Comparison of ENCODE assay signal across 8 cellular contexts in the genomic region with DNA sequence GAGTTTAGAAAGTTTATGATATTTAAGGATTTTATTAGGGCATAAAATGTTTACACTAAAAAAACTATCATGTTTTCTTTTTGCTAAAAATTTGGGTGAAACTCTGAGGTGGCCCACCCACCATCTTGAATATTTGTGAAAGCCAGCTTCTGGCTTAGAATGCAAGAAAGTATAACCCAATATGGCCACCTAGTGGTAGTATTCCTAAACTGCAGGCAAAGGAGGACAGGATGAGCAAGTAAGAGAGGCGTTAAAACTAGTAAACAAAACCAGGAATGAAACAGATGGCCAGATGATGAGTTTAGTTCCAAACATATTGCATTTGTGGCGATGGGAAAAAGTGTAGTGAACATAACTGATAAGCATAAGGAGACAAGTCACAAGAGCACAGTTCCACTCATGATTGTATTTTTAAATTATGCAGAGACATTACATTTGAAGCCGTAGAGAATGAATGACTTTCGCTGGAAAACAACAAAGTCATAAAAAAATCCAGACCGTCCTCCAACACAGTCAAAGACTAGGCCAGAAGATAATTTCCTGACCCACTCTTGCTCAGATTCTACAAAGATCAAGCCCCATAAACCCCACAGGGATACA.
DNase-seq lines count a peak whose midpoint lies in the region; ATAC-seq lines count a peak whose summit lies in the region.

No MANE protein-coding gene starts in this region.

- H3K4me1 Mint-ChIP-seq in stimulated activated naive CD8-positive, alpha-beta T cell treated with anti-CD3 and anti-CD28 coated beads, Interleukin-15, amount 100 ng/mL, for 72 hours: no peaks in the 10 kb centered on the region

- no peaks in the 10 kb centered on the region for H3K27me3 Mint-ChIP-seq in stimulated activated naive CD8-positive, alpha-beta T cell treated with anti-CD3 and anti-CD28 coated beads, Interleukin-15, amount 100 ng/mL, for 72 hours

- H3K9me3 ChIP-seq in SJCRH30 (replicated peaks): 0 out of 2 replicates have a peak, but pooled peaks cover 5% of the 10 kb centered on the region

- no peak overlapping the region for H3K4me3 ChIP-seq in SJCRH30

- H3K27ac ChIP-seq in SJCRH30: no peak overlapping the region

- H3K27ac Mint-ChIP-seq in stimulated activated naive CD8-positive, alpha-beta T cell treated with anti-CD3 and anti-CD28 coated beads, Interleukin-15, amount 100 ng/mL, for 72 hours: no peak overlapping the region

- H3K9me3 Mint-ChIP-seq in stimulated activated naive CD8-positive, alpha-beta T cell treated with anti-CD3 and anti-CD28 coated beads, Interleukin-15, amount 100 ng/mL, for 72 hours: peaks cover 0 to 7% of the 10 kb centered on the region in 2 donors

- DNase-seq in NCI-H2107 treated with DMSO at 0.1 percent for 48 hours (lab: John Stamatoyannopoulos, UW; ENCODE audit: unreplicated experiment) (peak; percentile 25), NCI-H2107 (lab: John Stamatoyannopoulos, UW) (no peak), M059J (ENCODE audit: low read depth) (peak; percentile 74), SJCRH30 (peak; percentile 65 to 90), cerebellar cortex (ENCODE audit: low spot score) (peak; percentile 63), left kidney (ENCODE audit: low read depth, low spot score) (peak; percentile 91)
- DNase-seq in stimulated activated naive CD8-positive, alpha-beta T cell treated with anti-CD3 and anti-CD28 coated beads, Interleukin-15, amount 100 ng/mL, for 72 hours: peak; percentile 33 to 52

- no peak overlapping the region for H3K4me3 Mint-ChIP-seq in stimulated activated naive CD8-positive, alpha-beta T cell treated with anti-CD3 and anti-CD28 coated beads, Interleukin-15, amount 100 ng/mL, for 72 hours

- ATAC-seq in GM21529 (IDR thresholded peaks at IDR 0.05; ENCODE audit: unreplicated experiment): peak; percentile 83
- peak; percentile 66 for ATAC-seq in stimulated activated naive CD8-positive, alpha-beta T cell treated with anti-CD3 and anti-CD28 coated beads, Interleukin-15, amount 100 ng/mL, for 72 hours

- peaks cover 33% of the 10 kb centered on the region for H3K36me3 ChIP-seq in SJCRH30

- no peaks in the 10 kb centered on the region for H3K27me3 ChIP-seq in SJCRH30

- peaks cover 3% of the 10 kb centered on the region for H3K4me1 ChIP-seq in SJCRH30
